1 cellular context compared by ENCODE assay signal in the genomic region with DNA sequence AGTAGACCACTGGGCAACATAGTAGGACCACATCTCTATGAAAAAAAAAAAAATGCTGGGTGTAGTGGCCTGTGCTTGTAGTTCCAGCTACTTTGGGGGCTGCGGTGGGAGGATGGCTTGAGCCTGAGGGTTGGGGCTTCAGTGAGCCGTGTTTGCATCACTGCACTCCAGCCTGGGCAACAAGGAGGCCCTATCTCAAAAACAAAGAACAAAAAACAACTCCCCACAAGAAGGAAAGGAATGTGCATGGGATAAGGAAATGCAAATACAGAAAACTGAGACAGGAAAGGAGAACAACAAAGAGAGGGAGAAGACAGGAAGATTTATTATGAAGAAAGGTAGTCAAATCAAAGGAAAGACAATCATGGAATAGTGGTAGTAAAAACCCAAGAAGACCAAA.
TF ChIP-seq lines count a peak whose summit lies in the region.

No MANE protein-coding gene starts in this region.

TF ChIP-seq in WTC11, 78 proteins besides CTCF, POLR2A, EP300 and RAD21 (continued from another document):
- TF ChIP-seq, protein P1, sequence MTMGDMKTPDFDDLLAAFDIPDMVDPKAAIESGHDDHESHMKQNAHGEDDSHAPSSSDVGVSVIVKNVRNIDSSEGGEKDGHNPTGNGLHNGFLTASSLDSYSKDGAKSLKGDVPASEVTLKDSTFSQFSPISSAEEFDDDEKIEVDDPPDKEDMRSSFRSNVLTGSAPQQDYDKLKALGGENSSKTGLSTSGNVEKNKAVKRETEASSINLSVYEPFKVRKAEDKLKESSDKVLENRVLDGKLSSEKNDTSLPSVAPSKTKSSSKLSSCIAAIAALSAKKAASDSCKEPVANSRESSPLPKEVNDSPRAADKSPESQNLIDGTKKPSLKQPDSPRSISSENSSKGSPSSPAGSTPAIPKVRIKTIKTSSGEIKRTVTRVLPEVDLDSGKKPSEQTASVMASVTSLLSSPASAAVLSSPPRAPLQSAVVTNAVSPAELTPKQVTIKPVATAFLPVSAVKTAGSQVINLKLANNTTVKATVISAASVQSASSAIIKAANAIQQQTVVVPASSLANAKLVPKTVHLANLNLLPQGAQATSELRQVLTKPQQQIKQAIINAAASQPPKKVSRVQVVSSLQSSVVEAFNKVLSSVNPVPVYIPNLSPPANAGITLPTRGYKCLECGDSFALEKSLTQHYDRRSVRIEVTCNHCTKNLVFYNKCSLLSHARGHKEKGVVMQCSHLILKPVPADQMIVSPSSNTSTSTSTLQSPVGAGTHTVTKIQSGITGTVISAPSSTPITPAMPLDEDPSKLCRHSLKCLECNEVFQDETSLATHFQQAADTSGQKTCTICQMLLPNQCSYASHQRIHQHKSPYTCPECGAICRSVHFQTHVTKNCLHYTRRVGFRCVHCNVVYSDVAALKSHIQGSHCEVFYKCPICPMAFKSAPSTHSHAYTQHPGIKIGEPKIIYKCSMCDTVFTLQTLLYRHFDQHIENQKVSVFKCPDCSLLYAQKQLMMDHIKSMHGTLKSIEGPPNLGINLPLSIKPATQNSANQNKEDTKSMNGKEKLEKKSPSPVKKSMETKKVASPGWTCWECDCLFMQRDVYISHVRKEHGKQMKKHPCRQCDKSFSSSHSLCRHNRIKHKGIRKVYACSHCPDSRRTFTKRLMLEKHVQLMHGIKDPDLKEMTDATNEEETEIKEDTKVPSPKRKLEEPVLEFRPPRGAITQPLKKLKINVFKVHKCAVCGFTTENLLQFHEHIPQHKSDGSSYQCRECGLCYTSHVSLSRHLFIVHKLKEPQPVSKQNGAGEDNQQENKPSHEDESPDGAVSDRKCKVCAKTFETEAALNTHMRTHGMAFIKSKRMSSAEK (CRISPR knock-in tag; IDR thresholded peaks at IDR 0.05; ENCODE audit: borderline replicate concordance), result no peak
- TF ChIP-seq NR2C2 (CRISPR knock-in tag; IDR thresholded peaks at IDR 0.05) (no peak), SMAD3 (CRISPR knock-in tag; IDR thresholded peaks at IDR 0.05; ENCODE audit: borderline replicate concordance) (no peak), RORB (CRISPR knock-in tag; IDR thresholded peaks at IDR 0.05) (no peak), NFE2L1 (CRISPR knock-in tag; IDR thresholded peaks at IDR 0.05) (no peak), ZNF317 (CRISPR knock-in tag; IDR thresholded peaks at IDR 0.05; ENCODE audit: borderline replicate concordance, low read depth) (no peak)
- TF ChIP-seq, protein P2, sequence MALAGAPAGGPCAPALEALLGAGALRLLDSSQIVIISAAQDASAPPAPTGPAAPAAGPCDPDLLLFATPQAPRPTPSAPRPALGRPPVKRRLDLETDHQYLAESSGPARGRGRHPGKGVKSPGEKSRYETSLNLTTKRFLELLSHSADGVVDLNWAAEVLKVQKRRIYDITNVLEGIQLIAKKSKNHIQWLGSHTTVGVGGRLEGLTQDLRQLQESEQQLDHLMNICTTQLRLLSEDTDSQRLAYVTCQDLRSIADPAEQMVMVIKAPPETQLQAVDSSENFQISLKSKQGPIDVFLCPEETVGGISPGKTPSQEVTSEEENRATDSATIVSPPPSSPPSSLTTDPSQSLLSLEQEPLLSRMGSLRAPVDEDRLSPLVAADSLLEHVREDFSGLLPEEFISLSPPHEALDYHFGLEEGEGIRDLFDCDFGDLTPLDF (CRISPR knock-in tag; IDR thresholded peaks at IDR 0.05), result no peak
- TF ChIP-seq, protein P3, sequence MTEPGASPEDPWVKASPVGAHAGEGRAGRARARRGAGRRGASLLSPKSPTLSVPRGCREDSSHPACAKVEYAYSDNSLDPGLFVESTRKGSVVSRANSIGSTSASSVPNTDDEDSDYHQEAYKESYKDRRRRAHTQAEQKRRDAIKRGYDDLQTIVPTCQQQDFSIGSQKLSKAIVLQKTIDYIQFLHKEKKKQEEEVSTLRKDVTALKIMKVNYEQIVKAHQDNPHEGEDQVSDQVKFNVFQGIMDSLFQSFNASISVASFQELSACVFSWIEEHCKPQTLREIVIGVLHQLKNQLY (CRISPR knock-in tag; IDR thresholded peaks at IDR 0.05), result no peak
- TF ChIP-seq, protein P4, sequence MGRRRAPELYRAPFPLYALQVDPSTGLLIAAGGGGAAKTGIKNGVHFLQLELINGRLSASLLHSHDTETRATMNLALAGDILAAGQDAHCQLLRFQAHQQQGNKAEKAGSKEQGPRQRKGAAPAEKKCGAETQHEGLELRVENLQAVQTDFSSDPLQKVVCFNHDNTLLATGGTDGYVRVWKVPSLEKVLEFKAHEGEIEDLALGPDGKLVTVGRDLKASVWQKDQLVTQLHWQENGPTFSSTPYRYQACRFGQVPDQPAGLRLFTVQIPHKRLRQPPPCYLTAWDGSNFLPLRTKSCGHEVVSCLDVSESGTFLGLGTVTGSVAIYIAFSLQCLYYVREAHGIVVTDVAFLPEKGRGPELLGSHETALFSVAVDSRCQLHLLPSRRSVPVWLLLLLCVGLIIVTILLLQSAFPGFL (CRISPR knock-in tag; IDR thresholded peaks at IDR 0.05; ENCODE audit: borderline replicate concordance), result no peak
- TF ChIP-seq, protein P5, sequence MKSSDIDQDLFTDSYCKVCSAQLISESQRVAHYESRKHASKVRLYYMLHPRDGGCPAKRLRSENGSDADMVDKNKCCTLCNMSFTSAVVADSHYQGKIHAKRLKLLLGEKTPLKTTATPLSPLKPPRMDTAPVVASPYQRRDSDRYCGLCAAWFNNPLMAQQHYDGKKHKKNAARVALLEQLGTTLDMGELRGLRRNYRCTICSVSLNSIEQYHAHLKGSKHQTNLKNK (CRISPR knock-in tag; IDR thresholded peaks at IDR 0.05), result no peak
- TF ChIP-seq, protein P6, sequence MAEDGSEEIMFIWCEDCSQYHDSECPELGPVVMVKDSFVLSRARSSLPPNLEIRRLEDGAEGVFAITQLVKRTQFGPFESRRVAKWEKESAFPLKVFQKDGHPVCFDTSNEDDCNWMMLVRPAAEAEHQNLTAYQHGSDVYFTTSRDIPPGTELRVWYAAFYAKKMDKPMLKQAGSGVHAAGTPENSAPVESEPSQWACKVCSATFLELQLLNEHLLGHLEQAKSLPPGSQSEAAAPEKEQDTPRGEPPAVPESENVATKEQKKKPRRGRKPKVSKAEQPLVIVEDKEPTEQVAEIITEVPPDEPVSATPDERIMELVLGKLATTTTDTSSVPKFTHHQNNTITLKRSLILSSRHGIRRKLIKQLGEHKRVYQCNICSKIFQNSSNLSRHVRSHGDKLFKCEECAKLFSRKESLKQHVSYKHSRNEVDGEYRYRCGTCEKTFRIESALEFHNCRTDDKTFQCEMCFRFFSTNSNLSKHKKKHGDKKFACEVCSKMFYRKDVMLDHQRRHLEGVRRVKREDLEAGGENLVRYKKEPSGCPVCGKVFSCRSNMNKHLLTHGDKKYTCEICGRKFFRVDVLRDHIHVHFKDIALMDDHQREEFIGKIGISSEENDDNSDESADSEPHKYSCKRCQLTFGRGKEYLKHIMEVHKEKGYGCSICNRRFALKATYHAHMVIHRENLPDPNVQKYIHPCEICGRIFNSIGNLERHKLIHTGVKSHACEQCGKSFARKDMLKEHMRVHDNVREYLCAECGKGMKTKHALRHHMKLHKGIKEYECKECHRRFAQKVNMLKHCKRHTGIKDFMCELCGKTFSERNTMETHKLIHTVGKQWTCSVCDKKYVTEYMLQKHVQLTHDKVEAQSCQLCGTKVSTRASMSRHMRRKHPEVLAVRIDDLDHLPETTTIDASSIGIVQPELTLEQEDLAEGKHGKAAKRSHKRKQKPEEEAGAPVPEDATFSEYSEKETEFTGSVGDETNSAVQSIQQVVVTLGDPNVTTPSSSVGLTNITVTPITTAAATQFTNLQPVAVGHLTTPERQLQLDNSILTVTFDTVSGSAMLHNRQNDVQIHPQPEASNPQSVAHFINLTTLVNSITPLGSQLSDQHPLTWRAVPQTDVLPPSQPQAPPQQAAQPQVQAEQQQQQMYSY (CRISPR knock-in tag; IDR thresholded peaks at IDR 0.05), result no peak
